Comparison of ENCODE assay signal across 9 cellular contexts in genomic region chr19:29771708-29772415, GRCh38. TPM values are rescaled to one million over a fixed set of nuclear protein-coding genes. Genes with fewer than 3 reads are reported as not detected.
DNase-seq lines count a peak whose midpoint lies in the region; ATAC-seq and TF ChIP-seq lines count a peak whose summit lies in the region.
"Had no signal": no experiment of that assay in that cellular context is flagged by ENCODE, and none has a peak within 500 bp of the region (broad histone marks: within the 10 kb centered on the region; RNA-seq: fewer than 3 reads in every experiment).

No MANE protein-coding gene starts in this region.

- TF ChIP-seq CTCF in neural crest cell (conservative IDR thresholded peaks at IDR 0.05): peak; percentile 82

- H3K9me3 Mint-ChIP-seq in neural crest cell: no peaks in the 10 kb centered on the region

- no peak overlapping the region for H3K4me3 Mint-ChIP-seq in neural crest cell
- H3K4me3 Mint-ChIP-seq: activated naive CD8-positive, alpha-beta T cell had no signal

- no peaks in the 10 kb centered on the region for H3K27me3 Mint-ChIP-seq in neural crest cell (ENCODE audit: low read depth)
- H3K27me3 Mint-ChIP-seq: activated naive CD8-positive, alpha-beta T cell had no signal

- no peak overlapping the region for H3K27ac Mint-ChIP-seq in neural crest cell (ENCODE audit: unreplicated experiment)
- H3K27ac Mint-ChIP-seq: activated naive CD8-positive, alpha-beta T cell had no signal

- H3K36me3 Mint-ChIP-seq in neural crest cell (ENCODE audit: low read depth): no peaks in the 10 kb centered on the region
- H3K36me3 Mint-ChIP-seq: activated naive CD8-positive, alpha-beta T cell had no signal

- in situ Hi-C loops in KBM-7 (cut with MboI; ENCODE audit: low pct_unique_long_range_greater_than_20kb, low sequenced_read_pairs): no loop called here

- H3K4me1 Mint-ChIP-seq in neural crest cell: peaks cover 15% of the 10 kb centered on the region

- peak in 2 of 3 experiments; percentile 45 to 64 for DNase-seq in NCI-H1417 (lab: John Stamatoyannopoulos, UW)
- DNase-seq in NCI-H1417 treated with DMSO at 0.1 percent for 48 hours (lab: John Stamatoyannopoulos, UW): no peak
- peak; percentile 64 for DNase-seq in KBM-7
- peak; percentile 51 for DNase-seq in activated CD4-positive, alpha-beta T cell treated with anti-CD3 and anti-CD28 coated beads for 48 hours
- peak; percentile 34 for DNase-seq in fibroblast of gingiva (ENCODE audit: low read depth)
- peak; percentile 60 for DNase-seq in neural crest cell (ENCODE audit: low read depth, low spot score)

- ATAC-seq in HG02623 (IDR thresholded peaks at IDR 0.05; ENCODE audit: unreplicated experiment) (no peak), GM19463 (IDR thresholded peaks at IDR 0.05; ENCODE audit: unreplicated experiment) (no peak)

RNA-seq across cellular contexts. Expression of gene CCNE1, which starts 39.9 kb away (rescaled TPM):
- 26.1 and 29.7 TPM in 2 replicates for total RNA-seq in neural crest cell

RNA-seq across cellular contexts. Expression of gene C19orf12, which starts 56.8 kb away (rescaled TPM):
- total RNA-seq in neural crest cell: 37.9 and 38.1 TPM in 2 replicates
